ENCODE assay signal across 8 cellular contexts in genomic region chr1:167219194-167219593, GRCh38. TPM values are rescaled to one million over a fixed set of nuclear protein-coding genes. Genes with fewer than 3 reads are reported as not detected.
DNase-seq lines count a peak whose midpoint lies in the region; ATAC-seq, FAIRE-seq and TF ChIP-seq lines count a peak whose summit lies in the region.

No MANE protein-coding gene starts in this region.

- peak overlapping the region; percentile 87 for H3K4me3 ChIP-seq in psoas muscle

- ATAC-seq in effector memory CD8-positive, alpha-beta T cell (replicated peaks), result no peak
- no peak for ATAC-seq in psoas muscle
- no peak for ATAC-seq in HG02981 (IDR thresholded peaks at IDR 0.05; ENCODE audit: unreplicated experiment)
- no peak for ATAC-seq in HG03039 (IDR thresholded peaks at IDR 0.05; ENCODE audit: unreplicated experiment)
- no peak for ATAC-seq in HG03196 (IDR thresholded peaks at IDR 0.05; ENCODE audit: unreplicated experiment)

- no peaks in the 10 kb centered on the region for H3K27me3 Mint-ChIP-seq in effector memory CD8-positive, alpha-beta T cell

- 36 to 46% (median 38%) methylated on average over 5 of the region's 5 CpGs for WGBS in psoas muscle, 3 donors

- peak; percentile 64 for FAIRE-seq in GM12891 (lab: Jason Lieb, UNC)

- H3K4me1 ChIP-seq in psoas muscle, result peaks cover 15% of the 10 kb centered on the region

- no peak for TF ChIP-seq POLR2A in GM12891 (IDR thresholded peaks at IDR 0.05; ENCODE audit: low read depth, low read length)

- intact Hi-C loops in psoas muscle (cut with DNase I), result loop anchor here in 1 of 2 donors (10.0 kb wide), 1 partner anchor 374 kb away; no protein-coding TSS in a partner anchor

- no peaks in the 10 kb centered on the region for H3K9me3 ChIP-seq in psoas muscle

- peak overlapping the region; percentile 97 to 99 for H3K4me3 Mint-ChIP-seq in effector memory CD8-positive, alpha-beta T cell

- no peak for DNase-seq in GM12891 (ENCODE audit: insufficient read length, low spot score)
- peak; percentile 96 for DNase-seq in NCI-H82 (lab: John Stamatoyannopoulos, UW)
- no peak for DNase-seq in effector memory CD8-positive, alpha-beta T cell
- DNase-seq in psoas muscle, result no peak
- no peak for DNase-seq in activated CD8-positive, alpha-beta memory T cell treated with anti-CD3 and anti-CD28 coated beads, Interleukin-2, amount 50 U/mL, for 4 hours

- H3K27me3 ChIP-seq in psoas muscle (ENCODE audit: insufficient read depth in 3 of 3, low read length in 2 of 3), result no peaks in the 10 kb centered on the region

- H3K4me1 Mint-ChIP-seq in effector memory CD8-positive, alpha-beta T cell (ENCODE audit: low read depth in 2 of 2), result peaks cover 20 to 38% of the 10 kb centered on the region in 2 donors

- TF ChIP-seq CTCF in psoas muscle (IDR thresholded peaks at IDR 0.05), result no peak

- H3K36me3 ChIP-seq in psoas muscle (ENCODE audit: insufficient read depth in 1 of 2, low read depth in 1 of 2), result no peaks in the 10 kb centered on the region

- no peak overlapping the region for H3K27ac ChIP-seq in psoas muscle

- H3K27ac Mint-ChIP-seq in effector memory CD8-positive, alpha-beta T cell, result peak overlapping the region; percentile 90 to 99

- H3K9me3 Mint-ChIP-seq in effector memory CD8-positive, alpha-beta T cell, result no peaks in the 10 kb centered on the region

- peaks cover 24% of the 10 kb centered on the region for H3K36me3 Mint-ChIP-seq in effector memory CD8-positive, alpha-beta T cell (ENCODE audit: insufficient read depth)

TF ChIP-seq in GM12891, 5 proteins besides CTCF, POLR2A, EP300 and RAD21:
- TF ChIP-seq POU2F2 (IDR thresholded peaks at IDR 0.05; ENCODE audit: low read depth, low read length) (no peak), TAF1 (IDR thresholded peaks at IDR 0.05; ENCODE audit: low read depth, low read length) (no peak), POLR2AphosphoS5 (IDR thresholded peaks at IDR 0.05; ENCODE audit: low read depth, low read length) (no peak), SPI1 (IDR thresholded peaks at IDR 0.05; ENCODE audit: low read depth, low read length) (no peak), PAX5 (IDR thresholded peaks at IDR 0.05; ENCODE audit: insufficient read depth, low read length, severe bottlenecking) (no peak)

RNA-seq across cellular contexts. Expression of gene POU2F1, which starts 1.5 kb away (rescaled TPM):
- polyA plus RNA-seq in GM12891 (2012; ENCODE audit: low read depth, missing spikeins), result 3.0 TPM
- 1 to 10 TPM; 6.3 to 9.0 (median 6.6) TPM for total RNA-seq in psoas muscle
- polyA plus RNA-seq in psoas muscle, result 1 to 10 TPM in 2 of 3 donors, under 1 TPM in 1; 0.83 to 3.5 (median 1.3) TPM
